Comparison of ENCODE assay signal across 8 cellular contexts in genomic region chr13:32969516-32969941, GRCh38. TPM values are rescaled to one million over a fixed set of nuclear protein-coding genes. Genes with fewer than 3 reads are reported as not detected.
A peak's percentile ranks its signal among the peaks of the same experiment; 100 is the strongest.
DNase-seq lines count a peak whose midpoint lies in the region; ATAC-seq, FAIRE-seq and TF ChIP-seq lines count a peak whose summit lies in the region.

No MANE protein-coding gene starts in this region.

- H3K4me1 Mint-ChIP-seq in HFFc6 (ENCODE audit: low read depth) (peaks cover 20% of the 10 kb centered on the region), natural killer cell (no peaks in the 10 kb centered on the region)

- FAIRE-seq in GM12878 (lab: Jason Lieb, UNC), result peak; percentile 52

- H3K27ac ChIP-seq in GM12878 (ENCODE audit: control insufficient read depth, insufficient read depth), result no peak overlapping the region

- RAD21 ChIA-PET in GM12878 (lab: Charles Lee; ENCODE audit: unreplicated experiment), result interaction anchor here (0.8 to 1.6 kb wide), 6 partner anchors 10 to 381 kb away, joined by 3 to 6 read pairs (median 4); no protein-coding TSS in a partner anchor

- no peak overlapping the region for H3K9ac ChIP-seq in GM12878 (ENCODE audit: control insufficient read depth, insufficient read depth, low read length)

- H3K27me3 Mint-ChIP-seq in HFFc6 (ENCODE audit: insufficient read depth) (no peaks in the 10 kb centered on the region; the same call in 1 of the 2 replicates), natural killer cell (ENCODE audit: low read depth in 2 of 2) (peaks cover 0 to 3% of the 10 kb centered on the region in 2 donors)

- ATAC-seq in GM12878, result peak; percentile 98
- ATAC-seq in HG03378 (IDR thresholded peaks at IDR 0.05; ENCODE audit: unreplicated experiment), result no peak
- no peak for ATAC-seq in natural killer cell

- no peaks in the 10 kb centered on the region for H3K27me3 ChIP-seq in GM12878 (replicated peaks in 1 of 2; ENCODE audit: control insufficient read depth in 2 of 2, insufficient read depth in 2 of 2, low read length in 1 of 2)

- no peaks in the 10 kb centered on the region for H3K9me3 Mint-ChIP-seq in HFFc6
- peaks cover 0 to 2% of the 10 kb centered on the region in 2 donors for H3K9me3 Mint-ChIP-seq in natural killer cell

- H3K4me3 ChIP-seq in GM12878, result no peak overlapping the region

- peak overlapping the region; percentile 38 for H2AFZ ChIP-seq in GM12878 (ENCODE audit: control insufficient read depth, low read depth, low read length)

- H3K9me3 ChIP-seq in GM12878 (replicated peaks; ENCODE audit: control insufficient read depth, insufficient read depth, low read length), result no peaks in the 10 kb centered on the region

- WGBS in GM12878 (ENCODE audit: insufficient coverage, insufficient replicate concordance, low lambda C conversion rate, missing lambda C conversion rate), result 19% methylated on average over 7 of the region's 7 CpGs

- H3K27ac Mint-ChIP-seq in HFFc6 (peak overlapping the region; percentile 85), natural killer cell (no peak overlapping the region)

- TF ChIP-seq CTCF in HFFc6 (IDR thresholded peaks at IDR 0.05) (no peak), GM12878 (IDR thresholded peaks at IDR 0.05 in 2 of 3, conservative IDR thresholded peaks at IDR 0.05 in 1 of 3; ENCODE audit: control insufficient read depth in 2 of 3, extremely low read depth in 1 of 3, insufficient read depth in 1 of 3, low read depth in 3 of 3, low read length in 3 of 3) (no peak), natural killer cell (IDR thresholded peaks at IDR 0.05) (no peak)

- no TSS peak for BruUV-seq in GM12878 (replicated peaks; lab: Mats Ljungman, UMichigan)

- SMC1A ChIA-PET in GM12878 (lab: Charles Lee; ENCODE audit: uncharacterized antibody, unreplicated experiment), result interaction anchor here (0.6 to 1.7 kb wide), 15 partner anchors 9 to 140 kb away, joined by 3 to 6 read pairs (median 3); no protein-coding TSS in a partner anchor

- intact Hi-C loops in GM12878 (cut with micrococcal nuclease; ENCODE audit: unreplicated experiment), result no loop called here
- intact Hi-C loops in natural killer cell (cut with micrococcal nuclease), result no loop called here

- H3K36me3 Mint-ChIP-seq in HFFc6 (ENCODE audit: low read depth) (no peaks in the 10 kb centered on the region), natural killer cell (no peaks in the 10 kb centered on the region)

- H3K36me3 ChIP-seq in GM12878 (ENCODE audit: control insufficient read depth in 2 of 2, insufficient read depth in 2 of 2, low read length in 1 of 2), result no peaks in the 10 kb centered on the region

- POLR2A ChIA-PET in GM12878 (lab: Charles Lee), result interaction anchor here (0.6 kb wide), 1 partner anchor 383 kb away, joined by 7 read pairs; the partner anchor contains the start of gene PDS5B

- no peak for TF ChIP-seq RAD21 in GM12878 (IDR thresholded peaks at IDR 0.05; ENCODE audit: insufficient read depth, low read depth, low read length)

- CTCF ChIA-PET in GM12878 (lab: Yijun Ruan, JAX), result interaction anchor here (0.8 to 2.2 kb wide), 9 partner anchors 9 to 754 kb away, joined by 3 to 7 read pairs (median 3); no protein-coding TSS in a partner anchor

- in situ Hi-C loops in GM12878 (cut with MboI), result no loop called here

- no peaks in the 10 kb centered on the region for H4K20me1 ChIP-seq in GM12878 (ENCODE audit: control insufficient read depth, insufficient read depth)

- H3K4me3 Mint-ChIP-seq in HFFc6 (peak overlapping the region; percentile 85), natural killer cell (no peak overlapping the region)

- H3K4me2 ChIP-seq in GM12878 (ENCODE audit: control insufficient read depth, insufficient read depth), result peak overlapping the region; percentile 40

- no peak for TF ChIP-seq EP300 in GM12878 (IDR thresholded peaks at IDR 0.05; ENCODE audit: borderline replicate concordance in 1 of 2, control insufficient read depth in 1 of 2, low read depth in 2 of 2, low read length in 2 of 2)

- no peaks in the 10 kb centered on the region for H3K79me2 ChIP-seq in GM12878 (ENCODE audit: control insufficient read depth, insufficient read depth, low read length)

- TF ChIP-seq POLR2A in GM12878 (IDR thresholded peaks at IDR 0.05; ENCODE audit: low read depth, low read length), result no peak

- H3K4me1 ChIP-seq in GM12878 (ENCODE audit: control insufficient read depth, insufficient read depth, low read length), result no peaks in the 10 kb centered on the region

- DNase-seq in EH (ENCODE audit: low read depth), result peak; percentile 69
- DNase-seq in HFFc6, result peak; percentile 30
- peak; percentile 15 for DNase-seq in GM12878 (ENCODE audit: low read depth, low spot score)
- peak; percentile 16 for DNase-seq in myocyte (ENCODE audit: low read depth)
- DNase-seq in activated naive CD4-positive, alpha-beta T cell treated with Interleukin-2 at 50 U/mL for 16 hours, result no peak
- no peak for DNase-seq in HUDEP-2 (lab: John Stamatoyannopoulos, UW; ENCODE audit: unreplicated experiment in 76 of 76)
- no peak for DNase-seq in natural killer cell

TF ChIP-seq in GM12878, 131 proteins besides CTCF, POLR2A, EP300 and RAD21 (continues in another document):
- TF ChIP-seq CREB1 (IDR thresholded peaks at IDR 0.05; ENCODE audit: low read depth) (no peak), EED (IDR thresholded peaks at IDR 0.05; ENCODE audit: low read depth) (peak; percentile 43), ATF7 (IDR thresholded peaks at IDR 0.05; ENCODE audit: low read depth) (peak; percentile 31; the same call in 1 of the 2 replicates), NFIC (IDR thresholded peaks at IDR 0.05; ENCODE audit: low read depth, low read length) (peak; percentile 51; the same call in 1 of the 2 replicates), FOXM1 (IDR thresholded peaks at IDR 0.05; ENCODE audit: low read depth, low read length) (peak; percentile 54; the same call in 1 of the 2 replicates), IKZF2 (IDR thresholded peaks at IDR 0.05) (peak; percentile 22 to 35; a peak in 2 of 4 replicates), CREM (IDR thresholded peaks at IDR 0.05; ENCODE audit: low read depth) (peak; percentile 24; the same call in 1 of the 2 replicates), E2F4 (IDR thresholded peaks at IDR 0.05; ENCODE audit: low read depth, low read length) (no peak), MYB (IDR thresholded peaks at IDR 0.05; ENCODE audit: borderline replicate concordance, low read depth, low read length) (0 out of 2 replicates have a peak, but pooled peaks have one; percentile 23), GATAD2B (conservative IDR thresholded peaks at IDR 0.05; ENCODE audit: low read depth) (no peak), JUNB (IDR thresholded peaks at IDR 0.05) (peak; percentile 22; the same call in 1 of the 2 replicates), FOXK2 (IDR thresholded peaks at IDR 0.05) (no peak), SUZ12 (IDR thresholded peaks at IDR 0.05; ENCODE audit: unreplicated experiment) (no peak), HSF1 (IDR thresholded peaks at IDR 0.05; ENCODE audit: low read depth, low read length) (no peak), IKZF1 (conservative IDR thresholded peaks at IDR 0.05) (peak; percentile 53), RUNX3 (IDR thresholded peaks at IDR 0.05; ENCODE audit: low read length) (peak; percentile 43; the same call in 1 of the 2 replicates)

RNA-seq across cellular contexts. Expression of gene KL, which starts 46.7 kb away (rescaled TPM):
- under 1 TPM in 1 of 6 experiments, not detected in 5; 0.07 TPM for total RNA-seq in HFFc6 (2021; fragmentation: NEBNext Ultra II Directional; extraction: Animal tissue kit (Norgen Biotek cat#: 25700))
- 2.0 and 2.1 TPM in 2 replicates for total RNA-seq in GM12878 (2013; cell fraction: nucleolus; rRNA removed)
- total RNA-seq in GM12878 (2014; rRNA removed) (2.1 TPM in 2 replicates), GM12878 (2014; rRNA removed; fragmentation: Illumina TruSeq; extraction: Trizol) (1.5 and 1.6 TPM in 2 replicates), GM12878 (2021) (1.6 TPM in 2 replicates), myocyte (not detected in 2 replicates), natural killer cell (not detected)
- polyA plus RNA-seq in GM12878 (2011; ENCODE audit: low read depth), result 0.28 TPM
- polyA plus RNA-seq in GM12878 (2011; rRNA removed) (0.08 and 0.16 TPM in 2 replicates), GM12878 (2014; fragmentation: Illumina TruSeq; extraction: Trizol) (1.7 and 2.3 TPM in 2 replicates), GM12878 (2014; fragmentation: Nextera tagmentation; extraction: Ambion mirVana) (under 1 TPM; 0.57 to 0.60 TPM), GM12878 (2014; rRNA removed) (1.3 and 1.4 TPM in 2 replicates), GM12878 (2016; fragmentation: Nextera tagmentation; extraction: Ambion mirVana) (1 to 10 TPM in 1 of 2 experiments, under 1 TPM in 1; 0.96 to 1.8 TPM)
- polyA plus RNA-seq in GM12878 (2011; cell fraction: cytosol; rRNA removed), result 0.07 and 0.15 TPM in 2 replicates
- polyA plus RNA-seq in GM12878 (2011; cell fraction: nucleus; rRNA removed), result 0.16 and 0.21 TPM in 2 replicates
- 0.24 and 0.76 TPM in 2 replicates for polyA plus RNA-seq in GM12878 (2012)
- polyA minus RNA-seq in GM12878 (2011; rRNA and poly(A)+ RNA removed), result 0.15 and 0.31 TPM in 2 replicates
- not detected in 2 replicates for polyA minus RNA-seq in GM12878 (2011; cell fraction: cytosol; rRNA and poly(A)+ RNA removed)
- 0.12 and 0.19 TPM in 2 replicates for polyA minus RNA-seq in GM12878 (2011; cell fraction: nucleus; rRNA and poly(A)+ RNA removed)
- polyA plus RNA-seq in myocyte (2012), result 0.03 TPM

Comparison
In these comparisons a context has a peak if more than half of its experiments do, and no peak if none do; other contexts are left out.
1. DNase-seq: peak in EH (single experiment), HFFc6 (single experiment), GM12878 (single experiment) and myocyte (single experiment); none in activated naive CD4-positive, alpha-beta T cell treated with Interleukin-2 at 50 U/mL for 16 hours (single experiment), HUDEP-2 (0 of 76) and natural killer cell (single experiment).